ENCODE assay signal across 10 cellular contexts in genomic region chr2:237156131-237156856, GRCh38.
A peak's percentile ranks its signal among the peaks of the same experiment; 100 is the strongest.
DNase-seq lines count a peak whose midpoint lies in the region; ATAC-seq, FAIRE-seq and TF ChIP-seq lines count a peak whose summit lies in the region.
"Had no signal": no experiment of that assay in that cellular context is flagged by ENCODE, and none has a peak within 500 bp of the region (broad histone marks: within the 10 kb centered on the region; RNA-seq: fewer than 3 reads in every experiment).

No MANE protein-coding gene starts in this region.

- H3K27me3 ChIP-seq in mammary epithelial cell (ENCODE audit: insufficient read depth, low read length) = no peaks in the 10 kb centered on the region

- no peaks in the 10 kb centered on the region for H4K20me1 ChIP-seq in mammary epithelial cell (ENCODE audit: insufficient read depth, low read length)

- no peaks in the 10 kb centered on the region for H3K79me2 ChIP-seq in mammary epithelial cell (ENCODE audit: insufficient read depth, low read length)

- H3K9me3 ChIP-seq in mammary epithelial cell (replicated peaks; ENCODE audit: insufficient read depth, low read length) = no peaks in the 10 kb centered on the region

- H3K9ac ChIP-seq in mammary epithelial cell (ENCODE audit: insufficient read depth, low read length) = no peak overlapping the region

- H3K4me2 ChIP-seq in mammary epithelial cell (ENCODE audit: insufficient read depth, low read depth, low read length) = peak overlapping the region; percentile 55

- peaks cover 9% of the 10 kb centered on the region for H3K4me1 ChIP-seq in mammary epithelial cell (ENCODE audit: insufficient read depth, low read length)

- H2AFZ ChIP-seq in mammary epithelial cell (ENCODE audit: low read depth, low read length) = peak overlapping the region; percentile 80

- dilution Hi-C loops in mammary epithelial cell (cut with HindIII; ENCODE audit: low sequenced_read_pairs) = no loop called here

- ATAC-seq in GM21737 (IDR thresholded peaks at IDR 0.05; ENCODE audit: unreplicated experiment) (no peak), HG03432 (IDR thresholded peaks at IDR 0.05; ENCODE audit: unreplicated experiment) (no peak)

- peak; percentile 54 for DNase-seq in activated T-cell treated with anti-CD3 and anti-CD28 coated beads for 24 hours (ENCODE audit: low read depth)
- no peak for DNase-seq in activated T-cell treated with anti-CD3 and anti-CD28 coated beads, Interleukin-2, amount 50 U/mL, for 1 hour
- DNase-seq in mammary epithelial cell = peak; percentile 43
- peak; percentile 93 for DNase-seq in posterior vena cava (ENCODE audit: low spot score)
- peak; percentile 83 for DNase-seq in urothelium cell line (ENCODE audit: low spot score)
- no peak for DNase-seq in NCI-H2171 treated with DMSO at 0.1 percent for 48 hours (lab: John Stamatoyannopoulos, UW)
- DNase-seq: NCI-H2171 had no signal

- FAIRE-seq in urothelium cell line (lab: Jason Lieb, UNC) = no peak

- no peak overlapping the region for H3K27ac ChIP-seq in mammary epithelial cell (ENCODE audit: insufficient read depth, low read depth, low read length)
- H3K27ac ChIP-seq: C4-2B had no signal

- 27% methylated on average over 20 of the region's 30 CpGs for WGBS in mammary epithelial cell (ENCODE audit: low coverage, missing lambda C conversion rate)

- BruUV-seq in mammary epithelial cell (replicated peaks; lab: Mats Ljungman, UMichigan) = no TSS peak

- CTCF ChIA-PET in mammary epithelial cell (lab: Charles Lee; ENCODE audit: low non-redundant PET) = no interaction called here

- in situ Hi-C loops in mammary epithelial cell (cut with MboI; ENCODE audit: low sequenced_read_pairs in 2 of 2) = loop anchor here (25.0 kb wide), 1 partner anchor 406 kb away; the partner anchor contains the start of gene PRLH (in 2 of the 2)

- no peak overlapping the region for H3K4me3 ChIP-seq in mammary epithelial cell (replicated peaks in 1 of 3; ENCODE audit: insufficient read depth in 1 of 3, low read depth in 2 of 3, low read length in 3 of 3)

- H3K36me3 ChIP-seq in mammary epithelial cell (ENCODE audit: insufficient read depth, low read length) = no peaks in the 10 kb centered on the region

- intact Hi-C loops in mammary epithelial cell (cut with micrococcal nuclease) = no loop called here
- intact Hi-C loops in posterior vena cava (cut with DNase I) = no loop called here

- no peak for TF ChIP-seq CTCF in mammary epithelial cell (conservative IDR thresholded peaks at IDR 0.05 in 1 of 2, IDR thresholded peaks at IDR 0.05 in 1 of 2; ENCODE audit: extremely low read depth in 1 of 2, insufficient read depth in 1 of 2, low read depth in 1 of 2, low read length in 2 of 2)

Comparison
In these comparisons a context has a peak if more than half of its experiments do, and no peak if none do; other contexts are left out.
1. DNase-seq: peak in activated T-cell treated with anti-CD3 and anti-CD28 coated beads for 24 hours (single experiment), mammary epithelial cell (single experiment), posterior vena cava (single experiment) and urothelium cell line (single experiment); none in activated T-cell treated with anti-CD3 and anti-CD28 coated beads, Interleukin-2, amount 50 U/mL, for 1 hour (single experiment) and NCI-H2171 treated with DMSO at 0.1 percent for 48 hours (single experiment).